Comparison of ENCODE assay signal across 1 cellular context in the genomic region with DNA sequence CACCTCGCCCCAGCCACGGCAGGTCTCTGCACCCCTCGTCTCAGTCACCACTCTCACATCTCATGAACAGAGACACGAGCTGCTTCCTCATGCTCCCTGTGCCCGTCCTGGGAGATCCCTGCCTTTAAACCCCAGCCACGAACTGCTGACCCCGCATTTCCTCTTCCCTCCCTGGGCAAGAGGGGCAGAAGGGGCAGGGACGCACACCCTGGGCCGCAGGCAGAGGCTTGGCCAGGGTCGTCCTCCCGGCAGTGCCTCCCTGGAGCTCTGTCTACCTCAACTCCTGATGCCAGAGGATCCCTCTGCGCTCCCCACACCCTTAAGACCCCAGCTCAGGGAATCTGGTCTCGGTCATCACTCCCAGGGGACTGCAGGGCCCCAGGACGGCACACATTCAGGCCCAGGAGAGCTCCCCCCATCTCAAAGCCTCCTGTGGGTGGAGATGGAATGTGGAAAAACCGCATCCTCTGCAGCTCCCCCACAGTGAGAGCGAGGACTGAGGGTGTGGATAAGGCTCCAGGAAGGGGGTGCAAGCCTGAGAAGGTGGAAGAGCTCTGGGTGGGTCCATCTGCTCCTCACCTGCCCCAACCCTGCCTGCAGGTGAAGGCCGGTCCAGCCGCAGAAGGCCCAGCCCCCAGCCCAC.
TF ChIP-seq lines count a peak whose summit lies in the region.

No MANE protein-coding gene starts in this region.

TF ChIP-seq in HEK293, 187 proteins besides CTCF, POLR2A, EP300 and RAD21 (continued from another document):
- TF ChIP-seq ZNF792 (tag by site-specific recombination; IDR thresholded peaks at IDR 0.05) (no peak), ZNF529 (tag by site-specific recombination; IDR thresholded peaks at IDR 0.05; ENCODE audit: insufficient replicate concordance) (no peak), ZFP37 (tag by site-specific recombination; IDR thresholded peaks at IDR 0.05) (no peak), ZIC2 (tag by site-specific recombination; IDR thresholded peaks at IDR 0.05) (no peak), ZFHX2 (tag by site-specific recombination; conservative IDR thresholded peaks at IDR 0.05) (peak; percentile 63), ZNF501 (tag by site-specific recombination; IDR thresholded peaks at IDR 0.05) (no peak), TRIM28 (IDR thresholded peaks at IDR 0.05; ENCODE audit: borderline replicate concordance, low read length) (no peak), ZFP3 (tag by site-specific recombination; IDR thresholded peaks at IDR 0.05; ENCODE audit: low read depth) (no peak)
- TF ChIP-seq, protein P1, sequence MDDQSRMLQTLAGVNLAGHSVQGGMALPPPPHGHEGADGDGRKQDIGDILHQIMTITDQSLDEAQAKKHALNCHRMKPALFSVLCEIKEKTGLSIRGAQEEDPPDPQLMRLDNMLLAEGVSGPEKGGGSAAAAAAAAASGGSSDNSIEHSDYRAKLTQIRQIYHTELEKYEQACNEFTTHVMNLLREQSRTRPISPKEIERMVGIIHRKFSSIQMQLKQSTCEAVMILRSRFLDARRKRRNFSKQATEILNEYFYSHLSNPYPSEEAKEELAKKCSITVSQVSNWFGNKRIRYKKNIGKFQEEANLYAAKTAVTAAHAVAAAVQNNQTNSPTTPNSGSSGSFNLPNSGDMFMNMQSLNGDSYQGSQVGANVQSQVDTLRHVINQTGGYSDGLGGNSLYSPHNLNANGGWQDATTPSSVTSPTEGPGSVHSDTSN (CRISPR knock-in tag; IDR thresholded peaks at IDR 0.05), result no peak
- TF ChIP-seq, protein P2, sequence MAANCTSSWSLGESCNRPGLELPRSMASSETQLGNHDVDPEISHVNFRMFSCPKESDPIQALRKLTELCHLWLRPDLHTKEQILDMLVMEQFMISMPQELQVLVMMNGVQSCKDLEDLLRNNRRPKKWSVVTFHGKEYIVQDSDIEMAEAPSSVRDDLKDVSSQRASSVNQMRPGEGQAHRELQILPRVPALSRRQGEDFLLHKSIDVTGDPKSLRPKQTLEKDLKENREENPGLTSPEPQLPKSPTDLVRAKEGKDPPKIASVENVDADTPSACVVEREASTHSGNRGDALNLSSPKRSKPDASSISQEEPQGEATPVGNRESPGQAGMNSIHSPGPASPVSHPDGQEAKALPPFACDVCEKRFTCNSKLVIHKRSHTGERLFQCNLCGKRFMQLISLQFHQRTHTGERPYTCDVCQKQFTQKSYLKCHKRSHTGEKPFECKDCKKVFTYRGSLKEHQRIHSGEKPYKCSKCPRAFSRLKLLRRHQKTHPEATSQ (tag by site-specific recombination; IDR thresholded peaks at IDR 0.05), result no peak
- TF ChIP-seq, protein P3, sequence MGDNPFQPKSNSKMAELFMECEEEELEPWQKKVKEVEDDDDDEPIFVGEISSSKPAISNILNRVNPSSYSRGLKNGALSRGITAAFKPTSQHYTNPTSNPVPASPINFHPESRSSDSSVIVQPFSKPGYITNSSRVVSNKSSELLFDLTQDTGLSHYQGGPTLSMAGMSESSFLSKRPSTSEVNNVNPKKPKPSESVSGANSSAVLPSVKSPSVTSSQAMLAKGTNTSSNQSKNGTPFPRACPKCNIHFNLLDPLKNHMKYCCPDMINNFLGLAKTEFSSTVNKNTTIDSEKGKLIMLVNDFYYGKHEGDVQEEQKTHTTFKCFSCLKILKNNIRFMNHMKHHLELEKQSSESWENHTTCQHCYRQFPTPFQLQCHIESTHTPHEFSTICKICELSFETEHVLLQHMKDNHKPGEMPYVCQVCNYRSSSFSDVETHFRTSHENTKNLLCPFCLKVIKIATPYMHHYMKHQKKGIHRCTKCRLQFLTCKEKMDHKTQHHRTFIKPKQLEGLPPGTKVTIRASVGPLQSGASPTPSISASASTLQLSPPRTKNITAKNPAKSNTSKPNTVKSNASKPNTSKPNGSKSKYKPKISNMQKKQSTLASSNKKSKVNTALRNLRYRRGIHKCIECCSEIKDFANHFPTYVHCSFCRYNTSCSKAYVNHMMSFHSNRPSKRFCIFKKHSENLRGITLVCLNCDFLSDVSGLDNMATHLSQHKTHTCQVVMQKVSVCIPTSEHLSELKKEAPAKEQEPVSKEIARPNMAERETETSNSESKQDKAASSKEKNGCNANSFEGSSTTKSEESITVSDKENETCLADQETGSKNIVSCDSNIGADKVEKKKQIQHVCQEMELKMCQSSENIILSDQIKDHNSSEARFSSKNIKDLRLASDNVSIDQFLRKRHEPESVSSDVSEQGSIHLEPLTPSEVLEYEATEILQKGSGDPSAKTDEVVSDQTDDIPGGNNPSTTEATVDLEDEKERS (tag by site-specific recombination; IDR thresholded peaks at IDR 0.05), result no peak
- TF ChIP-seq, protein P4, sequence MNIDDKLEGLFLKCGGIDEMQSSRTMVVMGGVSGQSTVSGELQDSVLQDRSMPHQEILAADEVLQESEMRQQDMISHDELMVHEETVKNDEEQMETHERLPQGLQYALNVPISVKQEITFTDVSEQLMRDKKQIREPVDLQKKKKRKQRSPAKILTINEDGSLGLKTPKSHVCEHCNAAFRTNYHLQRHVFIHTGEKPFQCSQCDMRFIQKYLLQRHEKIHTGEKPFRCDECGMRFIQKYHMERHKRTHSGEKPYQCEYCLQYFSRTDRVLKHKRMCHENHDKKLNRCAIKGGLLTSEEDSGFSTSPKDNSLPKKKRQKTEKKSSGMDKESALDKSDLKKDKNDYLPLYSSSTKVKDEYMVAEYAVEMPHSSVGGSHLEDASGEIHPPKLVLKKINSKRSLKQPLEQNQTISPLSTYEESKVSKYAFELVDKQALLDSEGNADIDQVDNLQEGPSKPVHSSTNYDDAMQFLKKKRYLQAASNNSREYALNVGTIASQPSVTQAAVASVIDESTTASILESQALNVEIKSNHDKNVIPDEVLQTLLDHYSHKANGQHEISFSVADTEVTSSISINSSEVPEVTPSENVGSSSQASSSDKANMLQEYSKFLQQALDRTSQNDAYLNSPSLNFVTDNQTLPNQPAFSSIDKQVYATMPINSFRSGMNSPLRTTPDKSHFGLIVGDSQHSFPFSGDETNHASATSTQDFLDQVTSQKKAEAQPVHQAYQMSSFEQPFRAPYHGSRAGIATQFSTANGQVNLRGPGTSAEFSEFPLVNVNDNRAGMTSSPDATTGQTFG (tag by site-specific recombination; IDR thresholded peaks at IDR 0.05; ENCODE audit: borderline replicate concordance), result no peak
- TF ChIP-seq, protein P5, sequence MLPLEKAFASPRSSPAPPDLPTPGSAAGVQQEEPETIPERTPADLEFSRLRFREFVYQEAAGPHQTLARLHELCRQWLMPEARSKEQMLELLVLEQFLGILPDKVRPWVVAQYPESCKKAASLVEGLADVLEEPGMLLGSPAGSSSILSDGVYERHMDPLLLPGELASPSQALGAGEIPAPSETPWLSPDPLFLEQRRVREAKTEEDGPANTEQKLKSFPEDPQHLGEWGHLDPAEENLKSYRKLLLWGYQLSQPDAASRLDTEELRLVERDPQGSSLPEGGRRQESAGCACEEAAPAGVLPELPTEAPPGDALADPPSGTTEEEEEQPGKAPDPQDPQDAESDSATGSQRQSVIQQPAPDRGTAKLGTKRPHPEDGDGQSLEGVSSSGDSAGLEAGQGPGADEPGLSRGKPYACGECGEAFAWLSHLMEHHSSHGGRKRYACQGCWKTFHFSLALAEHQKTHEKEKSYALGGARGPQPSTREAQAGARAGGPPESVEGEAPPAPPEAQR (tag by site-specific recombination; IDR thresholded peaks at IDR 0.05), result no peak
